ENCODE assay signal across 21 cellular contexts in the genomic region with DNA sequence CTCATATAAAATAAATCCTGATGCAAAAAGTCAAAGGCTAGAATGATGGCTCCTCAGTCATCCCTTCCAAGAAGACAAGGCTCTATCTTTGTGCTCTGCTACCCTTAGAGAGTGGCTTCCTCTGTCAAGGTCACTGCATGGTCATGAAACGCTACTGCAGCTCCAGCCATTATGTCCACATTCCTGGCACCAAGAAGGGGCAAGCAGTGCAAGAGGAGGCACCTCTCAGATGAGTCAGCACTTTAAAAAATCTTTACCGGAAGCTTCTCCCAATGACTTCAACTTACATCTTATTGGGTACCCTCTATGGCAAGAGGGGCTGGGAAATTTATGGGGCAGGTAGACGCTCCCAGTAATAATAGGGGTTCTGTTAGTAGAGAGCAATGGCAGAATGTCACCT.
A peak's percentile ranks its signal among the peaks of the same experiment; 100 is the strongest.
DNase-seq lines count a peak whose midpoint lies in the region; ATAC-seq and TF ChIP-seq lines count a peak whose summit lies in the region.
"Had no signal": no experiment of that assay in that cellular context is flagged by ENCODE, and none has a peak within 500 bp of the region (broad histone marks: within the 10 kb centered on the region; RNA-seq: fewer than 3 reads in every experiment).

No MANE protein-coding gene starts in this region.

- H3K4me1 ChIP-seq in GM23248 (ENCODE audit: insufficient read depth) (no peaks in the 10 kb centered on the region), gastrocnemius medialis (peaks cover 58 to 62% of the 10 kb centered on the region in 2 donors), SJCRH30 (peaks cover 7% of the 10 kb centered on the region)

- H3K9me2 ChIP-seq in GM23248 (ENCODE audit: insufficient read depth): no peaks in the 10 kb centered on the region

- no peaks in the 10 kb centered on the region for H3K9me3 ChIP-seq in GM23248 (ENCODE audit: low read depth)
- H3K9me3 ChIP-seq in gastrocnemius medialis: no peaks in the 10 kb centered on the region
- H3K9me3 ChIP-seq in SJCRH30 (replicated peaks): no peaks in the 10 kb centered on the region
- H3K9me3 ChIP-seq: Peyer's patch had no signal

- H3K27ac ChIP-seq in GM23248 (no peak overlapping the region), gastrocnemius medialis (peak overlapping the region; percentile 80 to 95 (median 81)), SJCRH30 (no peak overlapping the region)
- H3K27ac ChIP-seq: KMS-11, Peyer's patch, SK-N-MC had no signal

- H3K27me3 ChIP-seq in GM23248 (replicated peaks; ENCODE audit: insufficient read depth) (no peaks in the 10 kb centered on the region), gastrocnemius medialis (no peaks in the 10 kb centered on the region), SJCRH30 (no peaks in the 10 kb centered on the region)
- H3K27me3 ChIP-seq: Peyer's patch had no signal

- in situ Hi-C loops in GM23248 (cut with MboI) (no loop called here), gastrocnemius medialis (cut with MboI; ENCODE audit: low sequenced_read_pairs in 4 of 4) (loop anchor here (10.0 to 25.0 kb wide), 3 partner anchors 204 to 296 kb away; no protein-coding TSS in a partner anchor)

- no peak overlapping the region for H2AFZ ChIP-seq in GM23248
- H2AFZ ChIP-seq: GM23338 had no signal

- H3K36me3 ChIP-seq in GM23248 (ENCODE audit: low read depth) (no peaks in the 10 kb centered on the region), gastrocnemius medialis (no peaks in the 10 kb centered on the region), SJCRH30 (no peaks in the 10 kb centered on the region)
- H3K36me3 ChIP-seq: Peyer's patch had no signal

- whole genome bisulfite sequencing in GM23248 (ENCODE audit: low coverage in 1 of 2, low lambda C conversion rate in 2 of 2, missing lambda C conversion rate in 2 of 2), 2 experiments: 93 to 95% methylated on average over 3 of the region's 3 CpGs

- no peak for TF ChIP-seq POLR2A in gastrocnemius medialis (IDR thresholded peaks at IDR 0.05)

- intact Hi-C loops in gastrocnemius medialis (cut with DNase I; ENCODE audit: low total_unique reads): no loop called here

- no peak for TF ChIP-seq CTCF in gastrocnemius medialis (IDR thresholded peaks at IDR 0.05 in 4 of 5, conservative IDR thresholded peaks at IDR 0.05 in 1 of 5)

- no peak overlapping the region for H3K9ac ChIP-seq in GM23248
- H3K9ac ChIP-seq: KMS-11 had no signal

- peak; percentile 19 for DNase-seq in GM23248
- DNase-seq in M059J (ENCODE audit: low read depth): peak; percentile 18
- DNase-seq in fibroblast of gingiva (ENCODE audit: low read depth): peak; percentile 16
- DNase-seq in gastrocnemius medialis: peak in 1 of 2 donors; percentile 73
- DNase-seq in inferior parietal cortex (ENCODE audit: extremely low spot score): no peak
- no peak for DNase-seq in NCI-H526 treated with DMSO at 0.1 percent for 48 hours (lab: John Stamatoyannopoulos, UW)
- DNase-seq in SJCRH30: no peak
- DNase-seq: DMS 273 treated with DMSO at 0.1 percent for 48 hours; DND-41; NCI-H1048; NCI-H1436; NCI-H1930; NCI-H2171; NCI-H748 treated with DMSO at 0.1 percent for 48 hours; NK-92 treated with Interleukin-12 subunit alpha and Interleukin-12 subunit beta, amount 100 ng/mL, for 24 hours; Peyer's patch had no signal

- ATAC-seq in gastrocnemius medialis: peak in 1 of 2 donors; percentile 59
- ATAC-seq: GM23338, HCT116, Right ventricle myocardium inferior had no signal

- no peaks in the 10 kb centered on the region for H3K79me2 ChIP-seq in GM23248 (ENCODE audit: insufficient read depth)

- H3K4me2 ChIP-seq in GM23248 (ENCODE audit: unreplicated experiment): no peak overlapping the region
- H3K4me2 ChIP-seq: GM23338, KMS-11 had no signal

- H3F3A ChIP-seq in GM23248 (ENCODE audit: insufficient read depth): no peaks in the 10 kb centered on the region

- H4K20me1 ChIP-seq in GM23248 (ENCODE audit: insufficient read depth): no peaks in the 10 kb centered on the region

- no peak overlapping the region for H3K4me3 ChIP-seq in GM23248
- H3K4me3 ChIP-seq in gastrocnemius medialis: no peak overlapping the region
- no peak overlapping the region for H3K4me3 ChIP-seq in SJCRH30
- H3K4me3 ChIP-seq: GM23338, Peyer's patch, SK-N-MC had no signal

Comparison
In these comparisons a context has a peak if more than half of its experiments do, and no peak if none do; other contexts are left out.
1. DNase-seq: peak in GM23248 (single experiment), M059J (single experiment) and fibroblast of gingiva (single experiment); none in inferior parietal cortex (single experiment), NCI-H526 treated with DMSO at 0.1 percent for 48 hours (single experiment) and SJCRH30 (0 of 2).
2. H3K27ac ChIP-seq: peak in gastrocnemius medialis (4 of 4); none in GM23248 (single experiment) and SJCRH30 (single experiment).